9 cellular contexts compared by ENCODE assay signal in the genomic region with DNA sequence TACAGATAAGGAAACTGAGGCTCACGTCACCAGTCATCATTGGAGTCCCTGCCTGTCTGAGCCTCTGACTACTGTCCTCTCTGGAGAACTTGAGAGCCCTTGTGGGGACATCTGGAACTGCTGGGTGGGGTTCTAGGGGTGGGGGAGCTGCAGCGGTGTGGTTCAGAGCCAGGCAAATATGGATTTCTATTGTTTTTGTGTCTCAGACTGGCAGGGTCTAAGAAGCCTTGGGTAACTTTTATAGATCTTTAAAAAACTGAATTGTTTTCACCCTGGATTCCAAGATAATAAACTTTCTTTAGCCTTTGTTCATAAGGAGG. TPM values are rescaled to one million over a fixed set of nuclear protein-coding genes. Genes with fewer than 3 reads are reported as not detected.
DNase-seq lines count a peak whose midpoint lies in the region; ATAC-seq, FAIRE-seq and TF ChIP-seq lines count a peak whose summit lies in the region.
"Had no signal": no experiment of that assay in that cellular context is flagged by ENCODE, and none has a peak within 500 bp of the region (broad histone marks: within the 10 kb centered on the region; RNA-seq: fewer than 3 reads in every experiment).

No MANE protein-coding gene starts in this region.

- no peak overlapping the region for H3K14ac ChIP-seq in H1 (ENCODE audit: insufficient read length)

- H3K79me2 ChIP-seq in H1 (ENCODE audit: control insufficient read depth in 1 of 2, insufficient read depth in 2 of 2, low read length in 2 of 2), result no peaks in the 10 kb centered on the region

- no peak overlapping the region for H2AK5ac ChIP-seq in H1 (ENCODE audit: low read depth, low read length)

- H4K8ac ChIP-seq in H1 (ENCODE audit: extremely low read depth, insufficient read depth, low read length), result no peak overlapping the region

- intact Hi-C loops in pancreas (cut with DNase I), result loop anchor here in 1 of 3 donors (10.0 kb wide), 1 partner anchor 51 kb away; a partner anchor contains a TSS

- H3K79me1 ChIP-seq in H1 (ENCODE audit: low read depth, low read length), result no peaks in the 10 kb centered on the region

- no peaks in the 10 kb centered on the region for H3K9me3 ChIP-seq in H1 (ENCODE audit: insufficient read depth in 2 of 2, low read depth in 1 of 2, low read length in 1 of 2)
- H3K9me3 ChIP-seq in pancreas, result no peaks in the 10 kb centered on the region

- FAIRE-seq in H1 (lab: Jason Lieb, UNC) (no peak), pancreas (lab: Jason Lieb, UNC) (no peak), frontal cortex (lab: Jason Lieb, UNC) (no peak)

- no peak for TF ChIP-seq EP300 in H1 (IDR thresholded peaks at IDR 0.05; ENCODE audit: borderline replicate concordance in 1 of 2, low read depth in 2 of 2, low read length in 2 of 2)

- WGBS in H1 (ENCODE audit: extremely low coverage in 1 of 2, insufficient coverage in 1 of 2, insufficient read length in 1 of 2, insufficient replicate concordance in 2 of 2, low coverage in 1 of 2, low lambda C conversion rate in 2 of 2, missing lambda C conversion rate in 1 of 2), 2 experiments, result 89% methylated on average over 2 of the region's 2 CpGs; no CpG with 5 or more reads in 1 of the 2 experiments
- WGBS in pancreas, 2 donors, result 80 to 87% methylated on average over 2 of the region's 2 CpGs

- no peak for TF ChIP-seq POLR2A in H1 (IDR thresholded peaks at IDR 0.05; ENCODE audit: control extremely low read depth in 1 of 2, low read depth in 2 of 2, low read length in 2 of 2)

- H2BK20ac ChIP-seq in H1 (ENCODE audit: low read length), result peak overlapping the region; percentile 99; the same call in 1 of the 2 replicates

- H3K4ac ChIP-seq in H1 (replicated peaks; ENCODE audit: insufficient read length, low read depth, low read length), result no peak overlapping the region

- H3K27ac ChIP-seq in H1 (ENCODE audit: low read depth, low read length) (peak overlapping the region; percentile 61; the same call in 1 of the 2 replicates), pancreas (peak overlapping the region; percentile 26 to 61 (median 48))
- H3K27ac ChIP-seq: HL-60 had no signal

- H3K23me2 ChIP-seq in H1 (ENCODE audit: low read depth, low read length), result peaks cover 5% of the 10 kb centered on the region; the same call in 1 of the 2 replicates

- H4K91ac ChIP-seq in H1 (replicated peaks; ENCODE audit: insufficient read length, low read length), result peak overlapping the region; percentile 82

- POLR2A ChIA-PET in H1 (lab: Charles Lee; ENCODE audit: partially characterized antibody), result interaction anchor here (1.0 to 1.1 kb wide), 2 partner anchors 18 to 38 kb away, joined by 3 to 5 read pairs; no protein-coding TSS in a partner anchor

- H3K27me3 ChIP-seq in H1 (replicated peaks in 1 of 4; ENCODE audit: control insufficient read depth in 3 of 4, extremely low read depth in 1 of 4, insufficient read depth in 3 of 4, low read length in 3 of 4), result no peaks in the 10 kb centered on the region; a peak in 1 of 7 replicates
- no peaks in the 10 kb centered on the region for H3K27me3 ChIP-seq in pancreas

- TF ChIP-seq RAD21 in H1 (IDR thresholded peaks at IDR 0.05 in 1 of 2, conservative IDR thresholded peaks at IDR 0.05 in 1 of 2; ENCODE audit: low read depth in 2 of 2, low read length in 2 of 2), result peak in 1 of 2 experiments; percentile 49; a peak in 2 of 4 replicates

- H4K5ac ChIP-seq in H1 (ENCODE audit: insufficient read length, low read depth, low read length), result no peak overlapping the region

- H2BK5ac ChIP-seq in H1 (ENCODE audit: low read depth, low read length), result peak overlapping the region; percentile 99; the same call in 1 of the 2 replicates

- no peak overlapping the region; a peak in 1 of 7 replicates for H3K9ac ChIP-seq in H1 (replicated peaks in 1 of 4; ENCODE audit: extremely low read depth in 1 of 4, low read depth in 3 of 4, low read length in 3 of 4)

- TF ChIP-seq CTCF in GM10266 (IDR thresholded peaks at IDR 0.05; ENCODE audit: control insufficient read depth, insufficient read depth, low read depth, missing control alignments), result peak; percentile 27
- TF ChIP-seq CTCF in H1 (IDR thresholded peaks at IDR 0.05; ENCODE audit: control extremely low read depth in 1 of 3, insufficient read depth in 1 of 3, low read depth in 1 of 3, low read length in 3 of 3), result peak; percentile 26 to 39 (median 28)
- TF ChIP-seq CTCF in pancreas (IDR thresholded peaks at IDR 0.05), result peak in 1 of 4 donors; percentile 29

- CTCF ChIA-PET in H1 (lab: Charles Lee; ENCODE audit: partially characterized antibody), result interaction anchor here (0.7 to 2.5 kb wide), 19 partner anchors 8 to 862 kb away, joined by 3 to 12 read pairs (median 4); no protein-coding TSS in a partner anchor

- no peak overlapping the region for H2AFZ ChIP-seq in H1 (ENCODE audit: low read length)

- H2BK15ac ChIP-seq in H1 (ENCODE audit: low read length), result no peak overlapping the region

- H2BK12ac ChIP-seq in H1 (ENCODE audit: low read depth, low read length), result peak overlapping the region; percentile 63

- DNase-seq in A172 (ENCODE audit: low spot score) (peak; percentile 66), GM10266 (ENCODE audit: extremely low spot score) (no peak), SHP77 (lab: John Stamatoyannopoulos, UW) (peak; percentile 44 to 60), H1 (ENCODE audit: low read depth in 1 of 2, low spot score in 2 of 2) (no peak), pancreas (peak in 1 of 6 donors; percentile 12), kidney glomerular epithelial cell (lab: John Stamatoyannopoulos, UW) (no peak), frontal cortex (ENCODE audit: low spot score in 2 of 2) (no peak)
- DNase-seq in activated effector memory CD4-positive, alpha-beta T cell treated with Interleukin-2 at 50 U/mL for 16 hours, result no peak

- H3K23ac ChIP-seq in H1 (ENCODE audit: insufficient read length), result no peak overlapping the region

- H4K20me1 ChIP-seq in H1 (replicated peaks in 1 of 2; ENCODE audit: control insufficient read depth in 1 of 2, insufficient read depth in 2 of 2, low read length in 2 of 2), result no peaks in the 10 kb centered on the region

- H3K18ac ChIP-seq in H1 (ENCODE audit: extremely low read depth, low read length), result 0 out of 2 replicates have a peak overlapping the region, but pooled peaks have one; percentile 88

- H2BK120ac ChIP-seq in H1 (replicated peaks; ENCODE audit: low read depth, low read length), result peak overlapping the region; percentile 85

- H3K4me3 ChIP-seq in H1 (ENCODE audit: extremely low read depth in 1 of 4, insufficient read depth in 2 of 4, low read depth in 3 of 4, low read length in 4 of 4), result no peak overlapping the region
- H3K4me3 ChIP-seq in pancreas, result peak overlapping the region in 1 of 4 donors; percentile 14

- H3K56ac ChIP-seq in H1 (replicated peaks; ENCODE audit: insufficient read length, low read depth, low read length), result no peak overlapping the region

- no peak overlapping the region for H3K4me2 ChIP-seq in H1 (ENCODE audit: insufficient read depth in 1 of 2, low read depth in 2 of 2, low read length in 2 of 2)

- H3K4me1 ChIP-seq in H1 (replicated peaks in 1 of 4; ENCODE audit: control insufficient read depth in 3 of 4, insufficient read depth in 4 of 4, low read length in 3 of 4) (peaks cover 9 to 18% (median 16%) of the 10 kb centered on the region in 4 experiments), pancreas (peaks cover 6 to 9% (median 7%) of the 10 kb centered on the region in 3 donors)

- peak; percentile 10 to 65 (median 46) for ATAC-seq in pancreas

- H3K36me3 ChIP-seq in H1 (ENCODE audit: control insufficient read depth in 2 of 4, insufficient read depth in 4 of 4, low read length in 3 of 4) (no peaks in the 10 kb centered on the region), pancreas (no peaks in the 10 kb centered on the region)

TF ChIP-seq in H1, 55 proteins besides CTCF, POLR2A, EP300 and RAD21:
- TF ChIP-seq, protein P1, sequence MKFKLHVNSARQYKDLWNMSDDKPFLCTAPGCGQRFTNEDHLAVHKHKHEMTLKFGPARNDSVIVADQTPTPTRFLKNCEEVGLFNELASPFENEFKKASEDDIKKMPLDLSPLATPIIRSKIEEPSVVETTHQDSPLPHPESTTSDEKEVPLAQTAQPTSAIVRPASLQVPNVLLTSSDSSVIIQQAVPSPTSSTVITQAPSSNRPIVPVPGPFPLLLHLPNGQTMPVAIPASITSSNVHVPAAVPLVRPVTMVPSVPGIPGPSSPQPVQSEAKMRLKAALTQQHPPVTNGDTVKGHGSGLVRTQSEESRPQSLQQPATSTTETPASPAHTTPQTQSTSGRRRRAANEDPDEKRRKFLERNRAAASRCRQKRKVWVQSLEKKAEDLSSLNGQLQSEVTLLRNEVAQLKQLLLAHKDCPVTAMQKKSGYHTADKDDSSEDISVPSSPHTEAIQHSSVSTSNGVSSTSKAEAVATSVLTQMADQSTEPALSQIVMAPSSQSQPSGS (IDR thresholded peaks at IDR 0.05; ENCODE audit: low read length), result no peak
- TF ChIP-seq TCF12 (IDR thresholded peaks at IDR 0.05; ENCODE audit: low read depth, low read length), result no peak
- no peak for TF ChIP-seq NANOG (IDR thresholded peaks at IDR 0.05; ENCODE audit: insufficient read depth, low read depth, low read length, poor library complexity, severe bottlenecking)
- no peak for TF ChIP-seq ASH2L (IDR thresholded peaks at IDR 0.05; ENCODE audit: low read length)
- no peak for TF ChIP-seq SIRT6 (IDR thresholded peaks at IDR 0.05; ENCODE audit: low read length)
- TF ChIP-seq RBBP5 (IDR thresholded peaks at IDR 0.05; ENCODE audit: borderline replicate concordance, low read depth, low read length), result no peak

RNA-seq across cellular contexts. Expression of a gene that starts 46.9 kb away (rescaled TPM):
- total RNA-seq in A172 (2014; rRNA removed; shearing (Covaris generic)), result 41.9 and 45.0 TPM in 2 replicates
- 7.1 and 7.7 TPM in 2 replicates for total RNA-seq in H1 (2021; fragmentation: NEBNext Ultra II Directional; extraction: Animal tissue kit (Norgen Biotek cat#: 25700))
- polyA plus RNA-seq in H1 (2011; rRNA removed) (3.5 and 4.3 TPM in 2 replicates), pancreas (1 to 10 TPM; 2.3 to 2.8 TPM)
- polyA plus RNA-seq in H1 (2011; cell fraction: cytosol; rRNA removed), result 5.5 TPM
- polyA plus RNA-seq in H1 (2011; cell fraction: nucleus; rRNA removed), result 6.0 TPM
- 7.1 to 7.5 TPM (median 7.2 TPM) in 4 replicates for polyA plus RNA-seq in H1 (2012, experiment 1 of 2)
- 6.3 TPM for polyA plus RNA-seq in H1 (2012, experiment 2 of 2)
- 3.4 TPM for polyA plus RNA-seq in H1 (2013, experiment 1 of 2)
- 3.4 TPM for polyA plus RNA-seq in H1 (2013, experiment 2 of 2)
- 3.2 and 4.0 TPM in 2 replicates for polyA minus RNA-seq in H1 (2011; rRNA and poly(A)+ RNA removed)
- 6.9 TPM for polyA minus RNA-seq in H1 (2011; cell fraction: cytosol; rRNA and poly(A)+ RNA removed)
- 14.5 TPM for polyA minus RNA-seq in H1 (2011; cell fraction: nucleus; rRNA and poly(A)+ RNA removed)
- total RNA-seq in pancreas (1 to 10 TPM; 2.6 to 6.8 (median 3.5) TPM), frontal cortex (22.0 TPM)

Comparison
In these comparisons a context has a peak if more than half of its experiments do, and no peak if none do; other contexts are left out.
1. DNase-seq: peak in A172 (single experiment) and SHP77 (2 of 2); none in GM10266 (single experiment), H1 (0 of 2), activated effector memory CD4-positive, alpha-beta T cell treated with Interleukin-2 at 50 U/mL for 16 hours (single experiment), kidney glomerular epithelial cell (single experiment) and frontal cortex (0 of 2).